13 cellular contexts compared by ENCODE assay signal in genomic region chr10:76337641-76338040, GRCh38.
A peak's percentile ranks its signal among the peaks of the same experiment; 100 is the strongest.
DNase-seq lines count a peak whose midpoint lies in the region; ATAC-seq, FAIRE-seq and TF ChIP-seq lines count a peak whose summit lies in the region.
"Had no signal": no experiment of that assay in that cellular context is flagged by ENCODE, and none has a peak within 500 bp of the region (broad histone marks: within the 10 kb centered on the region; RNA-seq: fewer than 3 reads in every experiment).

No MANE protein-coding gene starts in this region.

- H3K4me2 ChIP-seq in hepatocyte, result no peak overlapping the region

- H3K27me3 ChIP-seq in hepatocyte, result no peaks in the 10 kb centered on the region
- H3K27me3 ChIP-seq in transverse colon, result no peaks in the 10 kb centered on the region
- H3K27me3 ChIP-seq in ascending aorta, result no peaks in the 10 kb centered on the region

- FAIRE-seq in H54 (lab: Jason Lieb, UNC), result peak; percentile 60
- FAIRE-seq: GM18507 had no signal

- no peak overlapping the region for H2AFZ ChIP-seq in hepatocyte

- no peaks in the 10 kb centered on the region for H3K9me2 ChIP-seq in hepatocyte (replicated peaks; ENCODE audit: insufficient read depth)

- H3K27ac ChIP-seq in hepatocyte (peak overlapping the region; percentile 8), transverse colon (peak overlapping the region in 3 of 4 donors; percentile 60 to 79 (median 66)), ascending aorta (no peak overlapping the region)

- ATAC-seq in GM19452 (IDR thresholded peaks at IDR 0.05; ENCODE audit: unreplicated experiment), result no peak

- in situ Hi-C loops in transverse colon (cut with MboI; ENCODE audit: low pct_ligation_motif_present in 1 of 4, low pct_unique_long_range_greater_than_20kb in 1 of 4, low sequenced_read_pairs in 3 of 4), result no loop called here

- H3K36me3 ChIP-seq in hepatocyte (replicated peaks; ENCODE audit: insufficient read depth, low read depth), result no peaks in the 10 kb centered on the region
- H3K36me3 ChIP-seq in transverse colon, result no peaks in the 10 kb centered on the region
- no peaks in the 10 kb centered on the region for H3K36me3 ChIP-seq in ascending aorta

- no peaks in the 10 kb centered on the region for H3K9me3 ChIP-seq in hepatocyte (ENCODE audit: low read depth)
- H3K9me3 ChIP-seq in transverse colon, result no peaks in the 10 kb centered on the region
- H3K9me3 ChIP-seq in ascending aorta, result no peaks in the 10 kb centered on the region

- TF ChIP-seq CTCF in hepatocyte (IDR thresholded peaks at IDR 0.05; ENCODE audit: poor library complexity) (no peak), transverse colon (IDR thresholded peaks at IDR 0.05) (no peak), ascending aorta (IDR thresholded peaks at IDR 0.05) (no peak)

- no peak for DNase-seq in H54 (ENCODE audit: insufficient read length, low spot score)
- DNase-seq in astrocyte of the hippocampus (ENCODE audit: low read depth, low spot score), result peak; percentile 46
- no peak for DNase-seq in hepatocyte (ENCODE audit: low spot score)
- no peak for DNase-seq in transverse colon
- DNase-seq in ascending aorta (ENCODE audit: low spot score in 2 of 2), result no peak
- no peak for DNase-seq in activated naive CD4-positive, alpha-beta T cell treated with anti-CD3 and anti-CD28 coated beads, Interleukin-2, amount 50 U/mL, for 16 hours
- DNase-seq: activated CD4-positive, alpha-beta T cell treated with anti-CD3 and anti-CD28 coated beads, Interleukin-2, amount 50 U/mL, for 48 hours; activated gamma-delta T cell; cortex of kidney; Kasumi-1; T-helper 2 cell had no signal

- H3K4me3 ChIP-seq in hepatocyte (no peak overlapping the region), transverse colon (no peak overlapping the region), ascending aorta (no peak overlapping the region)

- no peak for TF ChIP-seq EP300 in transverse colon (IDR thresholded peaks at IDR 0.05; ENCODE audit: low read depth)

- intact Hi-C loops in transverse colon (cut with DNase I; ENCODE audit: low total_unique reads), result loop anchor here (10.0 kb wide), 1 partner anchor 83 kb away; no protein-coding TSS in a partner anchor
- intact Hi-C loops in ascending aorta (cut with DNase I), result no loop called here

- H3K4me1 ChIP-seq in hepatocyte (ENCODE audit: insufficient read depth), result peaks cover 28% of the 10 kb centered on the region
- peaks cover 5 to 34% (median 27%) of the 10 kb centered on the region in 4 donors for H3K4me1 ChIP-seq in transverse colon
- peaks cover 0 to 11% of the 10 kb centered on the region in 2 donors for H3K4me1 ChIP-seq in ascending aorta

- H3K79me2 ChIP-seq in hepatocyte, result no peaks in the 10 kb centered on the region

- TF ChIP-seq POLR2A in H54 (IDR thresholded peaks at IDR 0.05; ENCODE audit: low read depth, low read length), result no peak
- no peak for TF ChIP-seq POLR2A in transverse colon (IDR thresholded peaks at IDR 0.05)

- no peaks in the 10 kb centered on the region for H4K20me1 ChIP-seq in hepatocyte (ENCODE audit: insufficient read depth, poor library complexity, severe bottlenecking)

- WGBS in hepatocyte (ENCODE audit: low lambda C conversion rate, missing lambda C conversion rate), result 27% methylated on average over 1 of the region's 1 CpG
- 16 to 20% methylated on average over 1 of the region's 1 CpG for WGBS in transverse colon (ENCODE audit: low coverage in 1 of 2), 2 donors

Comparison
In these comparisons a context has a peak if more than half of its experiments do, and no peak if none do; other contexts are left out.
1. H3K27ac ChIP-seq: peak in hepatocyte (single experiment) and transverse colon (3 of 4); none in ascending aorta (0 of 2).